In the genomic region with DNA sequence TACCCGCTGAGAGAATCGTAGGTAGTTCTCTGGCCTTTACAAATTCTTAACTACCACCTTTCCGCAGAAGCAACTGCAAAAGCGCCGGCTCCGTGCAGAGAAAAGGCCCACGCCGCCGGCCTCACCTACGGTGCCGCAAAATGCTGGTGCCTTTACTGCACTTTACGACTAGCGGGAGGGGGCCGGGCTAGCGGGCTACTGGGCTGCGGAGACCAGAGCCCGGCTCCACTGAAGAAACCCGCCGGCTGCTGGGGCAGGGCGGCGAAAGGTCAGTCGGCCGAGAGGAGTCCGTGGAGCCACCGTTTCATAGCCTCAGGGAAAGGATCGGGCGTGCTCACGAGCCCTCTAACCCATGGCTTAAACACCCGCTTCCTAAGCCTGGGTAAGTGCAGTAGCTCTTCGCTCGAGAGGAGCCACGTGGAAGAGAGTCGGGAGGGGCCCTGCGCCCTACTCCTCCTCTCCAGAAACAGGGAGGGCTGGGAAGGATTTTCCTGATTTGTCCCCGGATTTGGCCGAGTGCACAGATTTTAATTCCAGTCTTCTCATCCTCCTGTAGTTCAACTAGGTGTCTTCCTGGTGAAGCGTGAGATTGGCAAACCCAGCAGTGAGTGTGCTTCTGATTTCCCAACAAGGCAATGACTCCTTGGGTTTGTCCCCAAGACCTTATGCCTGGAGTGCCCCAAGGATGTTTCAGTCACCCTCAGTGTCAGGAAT, we compare ENCODE assay signal across 8 cellular contexts. TPM values are rescaled to one million over a fixed set of nuclear protein-coding genes. Genes with fewer than 3 reads are reported as not detected.
DNase-seq lines count a peak whose midpoint lies in the region; ATAC-seq and TF ChIP-seq lines count a peak whose summit lies in the region.

DPH5 (minus strand) TSS at position 105 of the 714 bp plus-strand sequence. CDS start 341 bp downstream, outside the sequence.

- H3K4me1 ChIP-seq in Peyer's patch (peaks cover 0 to 11% (median 0%) of the 10 kb centered on the region in 4 donors), esophagus squamous epithelium (peaks cover 7 to 45% (median 9%) of the 10 kb centered on the region in 3 donors)

- TF ChIP-seq RAD21 in Ishikawa (IDR thresholded peaks at IDR 0.05; ENCODE audit: low read depth), result no peak

- DNase-seq in DMS153 (lab: John Stamatoyannopoulos, UW) (peak; percentile 63), Peyer's patch (peak; percentile 91 to 96 (median 92)), esophagus squamous epithelium (lab: John Stamatoyannopoulos, UW) (peak; percentile 55), myocyte (ENCODE audit: low read depth) (peak; percentile 95)
- DNase-seq in activated T-cell treated with anti-CD3 and anti-CD28 coated beads, Interleukin-2, amount 50 U/mL, for 72 hours, result peak; percentile 91 to 94
- DNase-seq in stimulated activated CD8-positive, alpha-beta memory T cell treated with anti-CD3 and anti-CD28 coated beads, Interleukin-7, amount 100 ng/mL, for 48 hours (ENCODE audit: extremely low read depth in 1 of 2, low read depth in 1 of 2), result peak; percentile 82 to 91

- no peak for TF ChIP-seq EP300 in Ishikawa (IDR thresholded peaks at IDR 0.05; ENCODE audit: borderline replicate concordance)

- peak within 1 kb of the TSS; percentile 50 to 80 (median 65) for H3K4me3 ChIP-seq in Peyer's patch
- peak within 1 kb of the TSS; percentile 78 to 92 (median 80) for H3K4me3 ChIP-seq in esophagus squamous epithelium

- intact Hi-C loops in esophagus squamous epithelium (cut with DNase I), result no loop called here

- H3K27ac ChIP-seq in Peyer's patch, result peak within 1 kb of the TSS; percentile 62 to 80 (median 76)
- H3K27ac ChIP-seq in esophagus squamous epithelium, result peak within 1 kb of the TSS; percentile 86 to 91 (median 90)

- WGBS in esophagus squamous epithelium, 2 donors, result 0% methylated on average over 26 to 34 of the region's 37 CpGs

- H3K4me3 Mint-ChIP-seq in activated T-cell treated with anti-CD3 and anti-CD28 coated beads, Interleukin-2, amount 50 U/mL, for 72 hours, result peak within 1 kb of the TSS; percentile 91 to 93

- peaks cover 0 to under 1% of the 10 kb centered on the region in 2 donors for H3K9me3 Mint-ChIP-seq in activated T-cell treated with anti-CD3 and anti-CD28 coated beads, Interleukin-2, amount 50 U/mL, for 72 hours

- peaks cover 7 to 20% of the 10 kb centered on the region in 2 donors for H3K36me3 Mint-ChIP-seq in activated T-cell treated with anti-CD3 and anti-CD28 coated beads, Interleukin-2, amount 50 U/mL, for 72 hours (ENCODE audit: insufficient read depth in 2 of 2)

- H3K27me3 ChIP-seq in Peyer's patch (no peaks in the 10 kb centered on the region), esophagus squamous epithelium (no peaks in the 10 kb centered on the region)

- H3K27ac Mint-ChIP-seq in activated T-cell treated with anti-CD3 and anti-CD28 coated beads, Interleukin-2, amount 50 U/mL, for 72 hours, result peak within 1 kb of the TSS; percentile 88

- peaks cover 71% of the 10 kb centered on the region for H3K4me1 Mint-ChIP-seq in activated T-cell treated with anti-CD3 and anti-CD28 coated beads, Interleukin-2, amount 50 U/mL, for 72 hours (ENCODE audit: low read depth)

- H3K9me3 ChIP-seq in Peyer's patch, result no peaks in the 10 kb centered on the region
- H3K9me3 ChIP-seq in esophagus squamous epithelium, result no peaks in the 10 kb centered on the region

- peak in 1 of 2 donors; percentile 60 for TF ChIP-seq POLR2A in Peyer's patch (IDR thresholded peaks at IDR 0.05)
- peak in 2 of 4 donors; percentile 58 to 76 for TF ChIP-seq POLR2A in esophagus squamous epithelium (IDR thresholded peaks at IDR 0.05)

- ATAC-seq in GM21529 (IDR thresholded peaks at IDR 0.05; ENCODE audit: unreplicated experiment), result peak; percentile 80
- peak; percentile 97 to 98 for ATAC-seq in activated T-cell treated with anti-CD3 and anti-CD28 coated beads, Interleukin-2, amount 50 U/mL, for 72 hours (replicated peaks in 1 of 2)

- H3K36me3 ChIP-seq in Peyer's patch (no peaks in the 10 kb centered on the region), esophagus squamous epithelium (peaks cover 0 to 14% (median 0%) of the 10 kb centered on the region in 3 donors)

- TF ChIP-seq CTCF in Peyer's patch (IDR thresholded peaks at IDR 0.05) (no peak), esophagus squamous epithelium (IDR thresholded peaks at IDR 0.05) (no peak)

- no peaks in the 10 kb centered on the region for H3K27me3 Mint-ChIP-seq in activated T-cell treated with anti-CD3 and anti-CD28 coated beads, Interleukin-2, amount 50 U/mL, for 72 hours (ENCODE audit: low read depth)

TF ChIP-seq in Ishikawa, 13 proteins besides CTCF, POLR2A, EP300 and RAD21:
- TF ChIP-seq MAX (IDR thresholded peaks at IDR 0.05) (peak; percentile 96), TAF1 (IDR thresholded peaks at IDR 0.05; ENCODE audit: low read depth) (peak; percentile 98), TCF12 (IDR thresholded peaks at IDR 0.05; ENCODE audit: low read depth) (peak; percentile 64), CREB1 (IDR thresholded peaks at IDR 0.05; ENCODE audit: low read depth) (peak; percentile 42; the same call in 1 of the 2 replicates), NFIC (IDR thresholded peaks at IDR 0.05) (no peak)

RNA-seq across cellular contexts. Expression of gene DPH5, which starts in this region (rescaled TPM):
- total RNA-seq in Peyer's patch, result 10 to 100 TPM in 2 of 4 donors, 1 to 10 TPM in 2; 3.0 to 26.4 (median 8.5) TPM
- total RNA-seq in activated T-cell treated with anti-CD3 and anti-CD28 coated beads, Interleukin-2, amount 50 U/mL, for 72 hours, result 10 to 100 TPM; 50.2 to 64.2 TPM
- 10 to 100 TPM in 3 of 4 donors, 1 to 10 TPM in 1; 8.1 to 22.2 (median 16.4) TPM for total RNA-seq in esophagus squamous epithelium
- total RNA-seq in myocyte, result 42.2 and 49.7 TPM in 2 replicates
- polyA plus RNA-seq in myocyte (2012), result 38.7 TPM

Comparison
In these comparisons a context has a peak if more than half of its experiments do, and no peak if none do; other contexts are left out.
1. Peak in every context shown above with its lines: DNase-seq, ATAC-seq, H3K4me3 ChIP-seq and H3K27ac ChIP-seq.